In the genomic region with DNA sequence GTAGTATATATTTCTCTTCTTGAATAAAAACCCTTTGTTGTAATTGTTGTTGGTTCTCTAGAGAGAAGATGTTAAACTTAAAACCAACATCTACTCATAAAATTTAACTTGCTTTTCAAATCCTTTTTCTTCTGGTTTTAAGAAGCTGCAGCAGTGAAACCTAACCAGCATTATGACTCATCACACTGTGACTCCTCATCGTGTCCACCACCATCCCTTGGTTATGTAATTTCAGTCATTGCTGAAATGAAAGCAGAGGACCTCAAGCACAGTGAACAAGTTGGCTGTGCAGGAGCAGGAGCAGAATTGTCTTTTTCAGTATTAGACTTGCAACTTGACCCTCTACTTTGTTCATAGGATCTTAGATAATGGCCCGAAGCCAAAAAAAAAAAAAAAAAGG, we compare ENCODE assay signal across 8 cellular contexts.
A peak's percentile ranks its signal among the peaks of the same experiment; 100 is the strongest.
DNase-seq lines count a peak whose midpoint lies in the region; ATAC-seq and TF ChIP-seq lines count a peak whose summit lies in the region.

No MANE protein-coding gene starts in this region.

- H3K79me1 ChIP-seq in IMR-90 (ENCODE audit: low read depth in 1 of 2, low read length in 2 of 2), result no peaks in the 10 kb centered on the region

- H3K27me3 ChIP-seq in IMR-90 (ENCODE audit: control insufficient read depth, insufficient read depth, low read length) (no peaks in the 10 kb centered on the region), fibroblast of lung (ENCODE audit: control insufficient read depth, insufficient read depth, low read length) (no peaks in the 10 kb centered on the region), psoas muscle (ENCODE audit: insufficient read depth in 3 of 3, low read length in 2 of 3) (no peaks in the 10 kb centered on the region)

- H2AK5ac ChIP-seq in IMR-90 (ENCODE audit: low read depth, low read length), result no peak overlapping the region

- intact Hi-C loops in IMR-90 (cut with micrococcal nuclease) (no loop called here), psoas muscle (cut with DNase I) (no loop called here)

- H3K9me1 ChIP-seq in IMR-90 (ENCODE audit: insufficient read depth, low read length), result no peaks in the 10 kb centered on the region

- no peak for TF ChIP-seq RAD21 in IMR-90 (IDR thresholded peaks at IDR 0.05; ENCODE audit: low read length)

- no peak overlapping the region for H2AK9ac ChIP-seq in IMR-90 (replicated peaks; ENCODE audit: low read depth, low read length, poor library complexity)

- no peaks in the 10 kb centered on the region for H3K79me2 ChIP-seq in fibroblast of lung (ENCODE audit: control insufficient read depth, insufficient read depth, low read length)

- H3K9me3 ChIP-seq in IMR-90 (ENCODE audit: control insufficient read depth, insufficient read depth, low read length) (no peaks in the 10 kb centered on the region), fibroblast of lung (ENCODE audit: control insufficient read depth, insufficient read depth, low read depth, low read length) (no peaks in the 10 kb centered on the region), psoas muscle (no peaks in the 10 kb centered on the region)

- H2BK15ac ChIP-seq in IMR-90 (ENCODE audit: low read depth, low read length), result no peak overlapping the region

- no peak overlapping the region for H4K5ac ChIP-seq in IMR-90 (ENCODE audit: low read depth, low read length)

- no peak overlapping the region for H2AFZ ChIP-seq in IMR-90 (replicated peaks; ENCODE audit: low read length, poor library complexity)
- no peak overlapping the region for H2AFZ ChIP-seq in fibroblast of lung (ENCODE audit: low read length)

- no peak overlapping the region for H3K23ac ChIP-seq in IMR-90 (ENCODE audit: low read depth, low read length)

- H2BK120ac ChIP-seq in IMR-90 (ENCODE audit: low read depth, low read length), result no peak overlapping the region

- H3K4me1 ChIP-seq in IMR-90 (ENCODE audit: control insufficient read depth, insufficient read depth, low read length) (peaks cover 2% of the 10 kb centered on the region; the same call in 1 of the 2 replicates), fibroblast of lung (ENCODE audit: control insufficient read depth, extremely low read depth, insufficient read depth, low read length) (no peaks in the 10 kb centered on the region), psoas muscle (no peaks in the 10 kb centered on the region)

- WGBS in IMR-90 (ENCODE audit: extremely low coverage in 2 of 2, insufficient read length in 1 of 2), 2 experiments, result no CpG with 5 or more reads among the region's 2 CpGs
- WGBS in psoas muscle, 3 donors, result 33 to 54% (median 38%) methylated on average over 2 of the region's 2 CpGs

- H3K4ac ChIP-seq in IMR-90 (ENCODE audit: low read depth, low read length), result no peak overlapping the region

- BruUV-seq in IMR-90 (replicated peaks; lab: Mats Ljungman, UMichigan), result no TSS peak

- H3K9ac ChIP-seq in IMR-90 (ENCODE audit: low read depth, low read length) (no peak overlapping the region), fibroblast of lung (ENCODE audit: insufficient read depth, low read length) (no peak overlapping the region)

- H3K18ac ChIP-seq in IMR-90 (ENCODE audit: low read depth, low read length), result no peak overlapping the region

- CTCF ChIA-PET in IMR-90 (lab: Yijun Ruan, JAX), result interaction anchor here (0.6 to 1.3 kb wide), 5 partner anchors 12 to 618 kb away, joined by 3 to 4 read pairs (median 4); no protein-coding TSS in a partner anchor

- H3K14ac ChIP-seq in IMR-90 (replicated peaks; ENCODE audit: low read depth, low read length), result no peak overlapping the region

- H3K27ac ChIP-seq in IMR-90 (ENCODE audit: insufficient read depth, low read length), result no peak overlapping the region
- no peak overlapping the region for H3K27ac ChIP-seq in fibroblast of lung (ENCODE audit: insufficient read depth, low read length)
- H3K27ac ChIP-seq in psoas muscle, result no peak overlapping the region

- no peak overlapping the region for H3K4me3 ChIP-seq in IMR-90 (ENCODE audit: insufficient read depth, low read depth, low read length)
- no peak overlapping the region for H3K4me3 ChIP-seq in fibroblast of lung (replicated peaks in 1 of 4; ENCODE audit: control extremely low read depth in 1 of 4, insufficient read depth in 1 of 4, low read depth in 3 of 4, low read length in 4 of 4)
- H3K4me3 ChIP-seq in psoas muscle, result no peak overlapping the region

- H4K20me1 ChIP-seq in IMR-90 (ENCODE audit: insufficient read depth, low read length) (no peaks in the 10 kb centered on the region), fibroblast of lung (ENCODE audit: control insufficient read depth, extremely low read depth, insufficient read depth, low read length) (no peaks in the 10 kb centered on the region)

- DNase-seq in GM13977 (ENCODE audit: low spot score) (peak; percentile 76), IMR-90 (peak; percentile 89), fibroblast of lung (ENCODE audit: low read depth in 2 of 2) (peak; percentile 82), psoas muscle (no peak), NCI-H2107 (lab: John Stamatoyannopoulos, UW) (no peak), NCI-H2029 treated with DMSO at 0.1 percent for 48 hours (lab: John Stamatoyannopoulos, UW) (no peak)
- DNase-seq in stimulated activated CD4-positive, alpha-beta T cell treated with anti-CD3 and anti-CD28 coated beads, Interleukin-2, amount 100 ng/mL, for 48 hours, result no peak

- H3K56ac ChIP-seq in IMR-90 (ENCODE audit: extremely low read depth, insufficient read depth, low read length), result no peak overlapping the region

- no peak overlapping the region for H2BK5ac ChIP-seq in IMR-90 (ENCODE audit: low read depth, low read length, poor library complexity, severe bottlenecking)

- H3K4me2 ChIP-seq in IMR-90 (ENCODE audit: low read depth, low read length) (no peak overlapping the region), fibroblast of lung (ENCODE audit: extremely low read depth, insufficient read depth, low read length) (no peak overlapping the region)

- peak; percentile 99 for ATAC-seq in GM21737 (IDR thresholded peaks at IDR 0.05; ENCODE audit: unreplicated experiment)
- ATAC-seq in IMR-90 (ENCODE audit: low read depth), result peak; percentile 68
- no peak for ATAC-seq in psoas muscle

- TF ChIP-seq POLR2A in IMR-90 (IDR thresholded peaks at IDR 0.05; ENCODE audit: low read depth, low read length), result no peak

- no peak overlapping the region for H4K8ac ChIP-seq in IMR-90 (ENCODE audit: low read depth in 2 of 2, low read length in 2 of 2)

- H4K91ac ChIP-seq in IMR-90 (ENCODE audit: insufficient read depth, low read depth, low read length), result no peak overlapping the region

- dilution Hi-C loops in IMR-90 (cut with HindIII; ENCODE audit: low sequenced_read_pairs, unreplicated experiment), result no loop called here

- POLR2A ChIA-PET in IMR-90 (lab: Charles Lee; ENCODE audit: unreplicated experiment), result no interaction called here

- no peaks in the 10 kb centered on the region for H3K36me3 ChIP-seq in IMR-90 (ENCODE audit: control insufficient read depth, insufficient read depth, low read length)
- no peaks in the 10 kb centered on the region for H3K36me3 ChIP-seq in fibroblast of lung (ENCODE audit: control insufficient read depth, insufficient read depth, low read length)
- H3K36me3 ChIP-seq in psoas muscle (ENCODE audit: insufficient read depth in 1 of 2, low read depth in 1 of 2), result no peaks in the 10 kb centered on the region

- H2BK20ac ChIP-seq in IMR-90 (ENCODE audit: low read depth, low read length), result no peak overlapping the region

- TF ChIP-seq CTCF in GM13977 (IDR thresholded peaks at IDR 0.05; ENCODE audit: extremely low read depth, insufficient read depth, missing control alignments) (no peak), IMR-90 (conservative IDR thresholded peaks at IDR 0.05; ENCODE audit: low read depth, low read length) (no peak), fibroblast of lung (conservative IDR thresholded peaks at IDR 0.05 in 1 of 2, IDR thresholded peaks at IDR 0.05 in 1 of 2; ENCODE audit: low read depth in 1 of 2, low read length in 2 of 2) (no peak), psoas muscle (IDR thresholded peaks at IDR 0.05) (no peak)

- in situ Hi-C loops in GM13977 (cut with MboI; ENCODE audit: low pct_unique_long_range_greater_than_20kb, low sequenced_read_pairs, unreplicated experiment), result no loop called here
- in situ Hi-C loops in IMR-90 (cut with MboI; ENCODE audit: low sequenced_read_pairs), result no loop called here

TF ChIP-seq in IMR-90, 13 proteins besides CTCF, POLR2A, EP300 and RAD21:
- no peak for TF ChIP-seq CHD1 (IDR thresholded peaks at IDR 0.05; ENCODE audit: low read depth, low read length)
- peak; percentile 72 for TF ChIP-seq CEBPB (IDR thresholded peaks at IDR 0.05; ENCODE audit: low read depth, low read length)
- TF ChIP-seq RFX5 (IDR thresholded peaks at IDR 0.05; ENCODE audit: low read depth, low read length), result peak; percentile 42; the same call in 1 of the 2 replicates
- TF ChIP-seq FOS (IDR thresholded peaks at IDR 0.05; ENCODE audit: low read depth, low read length), result peak; percentile 95
- no peak for TF ChIP-seq SMC3 (IDR thresholded peaks at IDR 0.05; ENCODE audit: low read depth, low read length)
- TF ChIP-seq NFE2L2 (IDR thresholded peaks at IDR 0.05; ENCODE audit: low read depth, low read length), result no peak
- no peak for TF ChIP-seq MAZ (IDR thresholded peaks at IDR 0.05; ENCODE audit: borderline replicate concordance, low read depth, low read length)
- TF ChIP-seq RCOR1 (IDR thresholded peaks at IDR 0.05; ENCODE audit: insufficient replicate concordance, low read length), result no peak
- TF ChIP-seq BHLHE40 (IDR thresholded peaks at IDR 0.05; ENCODE audit: low read depth, low read length), result no peak

Comparison
In these comparisons a context has a peak if more than half of its experiments do, and no peak if none do; other contexts are left out.
1. DNase-seq: peak in GM13977 (single experiment), IMR-90 (single experiment) and fibroblast of lung (2 of 2); none in psoas muscle (0 of 2), NCI-H2107 (single experiment), NCI-H2029 treated with DMSO at 0.1 percent for 48 hours (single experiment) and stimulated activated CD4-positive, alpha-beta T cell treated with anti-CD3 and anti-CD28 coated beads, Interleukin-2, amount 100 ng/mL, for 48 hours (0 of 2).
2. ATAC-seq: peak in GM21737 (single experiment) and IMR-90 (single experiment); none in psoas muscle (0 of 4).